ENCODE assay signal across 26 cellular contexts in genomic region chr5:77791926-77792325, GRCh38. TPM values are rescaled to one million over a fixed set of nuclear protein-coding genes. Genes with fewer than 3 reads are reported as not detected.
DNase-seq lines count a peak whose midpoint lies in the region; ATAC-seq, FAIRE-seq and TF ChIP-seq lines count a peak whose summit lies in the region.
"Had no signal": no experiment of that assay in that cellular context is flagged by ENCODE, and none has a peak within 500 bp of the region (broad histone marks: within the 10 kb centered on the region; RNA-seq: fewer than 3 reads in every experiment).

No MANE protein-coding gene starts in this region.

- H3K9me3 ChIP-seq in HUES6 (ENCODE audit: control insufficient read depth, insufficient read depth, low read depth, low read length) = peaks cover 7% of the 10 kb centered on the region; the same call in 1 of the 2 replicates
- H3K9me3 ChIP-seq in adipocyte (ENCODE audit: control insufficient read depth, low read length) = peaks cover 7% of the 10 kb centered on the region
- no peaks in the 10 kb centered on the region for H3K9me3 ChIP-seq in effector memory CD4-positive, alpha-beta T cell (ENCODE audit: control insufficient read depth, low read length)
- H3K9me3 ChIP-seq: BE2C had no signal

- no peak for ATAC-seq in activated naive CD4-positive, alpha-beta T cell treated with anti-CD3 and anti-CD28 coated beads, Interleukin-2, amount 50 U/mL, for 72 hours
- ATAC-seq: GM12878 had no signal

- no peak overlapping the region for H3K4me3 ChIP-seq in HUES6 (ENCODE audit: low read depth, low read length)
- H3K4me3 ChIP-seq in adipocyte (ENCODE audit: low read length) = peak overlapping the region; percentile 15
- H3K4me3 ChIP-seq in bronchial epithelial cell (ENCODE audit: low read depth, low read length) = no peak overlapping the region
- H3K4me3 ChIP-seq in effector memory CD4-positive, alpha-beta T cell (ENCODE audit: insufficient read depth, low read depth, low read length, poor library complexity, severe bottlenecking) = no peak overlapping the region
- H3K4me3 ChIP-seq: BLaER1, GM12878 had no signal

- DNase-seq in adipocyte (ENCODE audit: low read depth) (no peak), bronchial epithelial cell (ENCODE audit: low read depth) (no peak), NCI-H2227 treated with DMSO at 0.1 percent for 48 hours (lab: John Stamatoyannopoulos, UW) (no peak)
- DNase-seq in activated naive CD4-positive, alpha-beta T cell treated with anti-CD3 and anti-CD28 coated beads, Interleukin-2, amount 50 U/mL, for 72 hours (ENCODE audit: low spot score in 2 of 2) = no peak
- DNase-seq in effector memory CD4-positive, alpha-beta T cell = no peak
- DNase-seq: 8988T; ACHN; BE2C; C1 segment of cervical spinal cord; CD4-positive, alpha-beta memory T cell; CD4-positive, CD25-positive, alpha-beta regulatory T cell; CD8-positive, alpha-beta memory T cell; COR-L47; DMS 273 treated with DMSO at 0.1 percent for 48 hours; DMS153; DMS53; DMS79; DND-41; EL; GDM1 had no signal

- H3K9me3 Mint-ChIP-seq in activated naive CD4-positive, alpha-beta T cell treated with anti-CD3 and anti-CD28 coated beads, Interleukin-2, amount 50 U/mL, for 72 hours = peaks cover 6 to 7% of the 10 kb centered on the region in 2 donors

- peak; percentile 23 for FAIRE-seq in bronchial epithelial cell (lab: Jason Lieb, UNC)
- FAIRE-seq: GM12892, GM18507 had no signal

- H3K4me1 ChIP-seq in HUES6 (ENCODE audit: control insufficient read depth, insufficient read depth, low read length) (peaks cover 7% of the 10 kb centered on the region; the same call in 1 of the 2 replicates), adipocyte (ENCODE audit: control insufficient read depth, insufficient read depth, low read length) (peaks cover 16% of the 10 kb centered on the region)
- H3K4me1 ChIP-seq in effector memory CD4-positive, alpha-beta T cell (ENCODE audit: control insufficient read depth, insufficient read depth, low read length, poor library complexity, severe bottlenecking) = no peaks in the 10 kb centered on the region
- H3K4me1 ChIP-seq: BE2C, BLaER1 had no signal

- H3K27ac Mint-ChIP-seq in activated naive CD4-positive, alpha-beta T cell treated with anti-CD3 and anti-CD28 coated beads, Interleukin-2, amount 50 U/mL, for 72 hours = no peak overlapping the region
- H3K27ac Mint-ChIP-seq: CD14-positive monocyte; CD4-positive, alpha-beta memory T cell; CD4-positive, CD25-positive, alpha-beta regulatory T cell; CD8-positive, alpha-beta memory T cell had no signal

- H3K9ac ChIP-seq in HUES6 (ENCODE audit: low read length) (no peak overlapping the region), adipocyte (ENCODE audit: low read length) (no peak overlapping the region)
- H3K9ac ChIP-seq: BLaER1 had no signal

- H3K36me3 Mint-ChIP-seq in activated naive CD4-positive, alpha-beta T cell treated with anti-CD3 and anti-CD28 coated beads, Interleukin-2, amount 50 U/mL, for 72 hours = peaks cover 0 to 8% of the 10 kb centered on the region in 2 donors
- H3K36me3 Mint-ChIP-seq: CD14-positive monocyte; CD4-positive, alpha-beta memory T cell; CD4-positive, CD25-positive, alpha-beta regulatory T cell had no signal

- H3K36me3 ChIP-seq in HUES6 (ENCODE audit: control insufficient read depth, insufficient read depth, low read length) = no peaks in the 10 kb centered on the region
- H3K36me3 ChIP-seq in adipocyte (ENCODE audit: control insufficient read depth, insufficient read depth, low read length, severe bottlenecking) = no peaks in the 10 kb centered on the region
- H3K36me3 ChIP-seq in bronchial epithelial cell (ENCODE audit: control insufficient read depth, insufficient read depth, low read length) = no peaks in the 10 kb centered on the region
- H3K36me3 ChIP-seq in effector memory CD4-positive, alpha-beta T cell (ENCODE audit: control insufficient read depth, insufficient read depth, low read length) = no peaks in the 10 kb centered on the region
- H3K36me3 ChIP-seq: BE2C, BLaER1 had no signal

- no peak for TF ChIP-seq CTCF in bronchial epithelial cell (IDR thresholded peaks at IDR 0.05; ENCODE audit: insufficient read depth, low read length, severe bottlenecking)

- H3K27ac ChIP-seq in HUES6 (ENCODE audit: low read depth, low read length) = peak overlapping the region; percentile 47; the same call in 1 of the 2 replicates
- no peak overlapping the region for H3K27ac ChIP-seq in effector memory CD4-positive, alpha-beta T cell (ENCODE audit: insufficient read depth, low read length, poor library complexity, severe bottlenecking)
- H3K27ac ChIP-seq: BLaER1 had no signal

- H3K27me3 ChIP-seq in HUES6 (ENCODE audit: control insufficient read depth, insufficient read depth, low read length) = no peaks in the 10 kb centered on the region
- H3K27me3 ChIP-seq in adipocyte (replicated peaks; ENCODE audit: control insufficient read depth, insufficient read depth, low read length) = no peaks in the 10 kb centered on the region
- H3K27me3 ChIP-seq in bronchial epithelial cell (ENCODE audit: control insufficient read depth, insufficient read depth, low read length) = no peaks in the 10 kb centered on the region
- H3K27me3 ChIP-seq in effector memory CD4-positive, alpha-beta T cell (replicated peaks; ENCODE audit: control insufficient read depth, insufficient read depth, low read length, poor library complexity, severe bottlenecking) = no peaks in the 10 kb centered on the region
- H3K27me3 ChIP-seq: BE2C, BLaER1 had no signal

RNA-seq across cellular contexts. Expression of gene TBCA, which starts 15.8 kb away (rescaled TPM):
- total RNA-seq in bronchial epithelial cell = 68.2 and 112 TPM in 2 replicates
- 100 to 1,000 TPM; 141 to 174 TPM for total RNA-seq in activated naive CD4-positive, alpha-beta T cell treated with anti-CD3 and anti-CD28 coated beads, Interleukin-2, amount 50 U/mL, for 72 hours
